ENCODE assay signal across 10 cellular contexts in the genomic region with DNA sequence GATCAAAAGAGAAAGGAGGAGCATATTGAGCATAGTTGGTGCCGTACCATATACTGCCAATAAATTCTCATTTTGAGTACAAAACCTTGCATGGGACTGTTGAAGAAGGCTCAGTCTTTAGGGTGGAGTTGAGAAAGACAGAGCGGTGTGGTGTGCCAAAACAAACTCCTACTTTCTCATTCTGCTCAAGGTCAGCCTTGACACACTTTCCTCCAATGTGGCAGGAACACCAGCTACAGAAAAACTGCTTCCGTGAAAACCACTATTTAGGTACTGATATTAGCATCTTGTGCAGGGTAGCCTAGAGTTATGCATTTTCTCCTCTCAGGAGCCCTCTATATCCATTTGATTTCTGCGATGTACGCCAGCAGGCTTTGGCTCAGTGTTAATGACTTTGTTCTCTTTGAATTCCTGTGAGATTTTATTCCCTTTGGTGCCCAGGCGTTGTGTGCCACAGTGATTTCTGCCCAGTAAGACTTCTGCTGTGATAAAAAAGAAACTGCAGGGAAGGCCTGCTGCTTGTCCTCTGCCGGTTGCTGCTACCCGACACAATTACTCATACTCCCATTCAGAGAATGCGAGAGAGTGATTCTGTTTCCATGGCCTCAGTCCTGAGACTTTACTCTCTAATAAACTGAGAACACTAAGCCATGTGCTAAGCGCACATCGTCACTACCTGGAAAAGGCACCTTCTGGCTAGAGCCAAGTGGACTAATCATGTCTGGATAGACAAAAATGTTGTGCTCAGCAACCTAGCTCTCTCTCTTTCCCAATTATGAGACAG.
A peak's percentile ranks its signal among the peaks of the same experiment; 100 is the strongest.
DNase-seq lines count a peak whose midpoint lies in the region; ATAC-seq and TF ChIP-seq lines count a peak whose summit lies in the region.
"Had no signal": no experiment of that assay in that cellular context is flagged by ENCODE, and none has a peak within 500 bp of the region (broad histone marks: within the 10 kb centered on the region; RNA-seq: fewer than 3 reads in every experiment).

No MANE protein-coding gene starts in this region.

- H3K27ac Mint-ChIP-seq in natural killer cell (peak overlapping the region; percentile 88 to 91), type B pancreatic cell (peak overlapping the region; percentile 24)
- H3K27ac Mint-ChIP-seq: activated naive CD8-positive, alpha-beta T cell treated with anti-CD3 and anti-CD28 coated beads, Interleukin-2, amount 10 ng/mL, durations not matched to agents 7 days and 5 days had no signal

- H3K4me3 Mint-ChIP-seq in activated T-cell treated with anti-CD3 and anti-CD28 coated beads, Interleukin-2, amount 50 U/mL, for 4 hours, result peak overlapping the region; percentile 40
- peak overlapping the region; percentile 78 for H3K4me3 Mint-ChIP-seq in natural killer cell
- H3K4me3 Mint-ChIP-seq in type B pancreatic cell, result no peak overlapping the region
- H3K4me3 Mint-ChIP-seq: activated naive CD8-positive, alpha-beta T cell treated with anti-CD3 and anti-CD28 coated beads, Interleukin-2, amount 10 ng/mL, durations not matched to agents 7 days and 5 days had no signal

- peaks cover 1% of the 10 kb centered on the region for H3K9me3 Mint-ChIP-seq in activated T-cell treated with anti-CD3 and anti-CD28 coated beads, Interleukin-2, amount 50 U/mL, for 4 hours
- H3K9me3 Mint-ChIP-seq in natural killer cell, result peaks cover 0 to 2% of the 10 kb centered on the region in 2 donors
- H3K9me3 Mint-ChIP-seq in type B pancreatic cell, result peaks cover 6% of the 10 kb centered on the region
- H3K9me3 Mint-ChIP-seq: activated naive CD8-positive, alpha-beta T cell treated with anti-CD3 and anti-CD28 coated beads, Interleukin-2, amount 10 ng/mL, durations not matched to agents 7 days and 5 days had no signal

- H3K4me1 Mint-ChIP-seq in activated T-cell treated with anti-CD3 and anti-CD28 coated beads, Interleukin-2, amount 50 U/mL, for 4 hours (ENCODE audit: low read depth), result peaks cover 35% of the 10 kb centered on the region
- peaks cover 69 to 77% of the 10 kb centered on the region in 2 donors for H3K4me1 Mint-ChIP-seq in natural killer cell
- peaks cover 10% of the 10 kb centered on the region for H3K4me1 Mint-ChIP-seq in type B pancreatic cell (ENCODE audit: unreplicated experiment)

- peaks cover 3% of the 10 kb centered on the region for H3K36me3 Mint-ChIP-seq in activated T-cell treated with anti-CD3 and anti-CD28 coated beads, Interleukin-2, amount 50 U/mL, for 4 hours (ENCODE audit: insufficient read depth)
- H3K36me3 Mint-ChIP-seq in natural killer cell, result peaks cover 7% of the 10 kb centered on the region
- no peaks in the 10 kb centered on the region for H3K36me3 Mint-ChIP-seq in type B pancreatic cell
- H3K36me3 Mint-ChIP-seq: activated naive CD8-positive, alpha-beta T cell treated with anti-CD3 and anti-CD28 coated beads, Interleukin-2, amount 10 ng/mL, durations not matched to agents 7 days and 5 days had no signal

- H3K27me3 Mint-ChIP-seq in activated T-cell treated with anti-CD3 and anti-CD28 coated beads, Interleukin-2, amount 50 U/mL, for 4 hours (ENCODE audit: low read depth), result no peaks in the 10 kb centered on the region
- H3K27me3 Mint-ChIP-seq in natural killer cell (ENCODE audit: low read depth in 2 of 2) (no peaks in the 10 kb centered on the region), type B pancreatic cell (no peaks in the 10 kb centered on the region)
- H3K27me3 Mint-ChIP-seq: activated naive CD8-positive, alpha-beta T cell treated with anti-CD3 and anti-CD28 coated beads, Interleukin-2, amount 10 ng/mL, durations not matched to agents 7 days and 5 days had no signal

- intact Hi-C loops in natural killer cell (cut with micrococcal nuclease), result loop anchor here (2.0 to 5.0 kb wide), 3 partner anchors 33 to 77 kb away; no protein-coding TSS in a partner anchor

- ATAC-seq in activated T-cell treated with anti-CD3 and anti-CD28 coated beads, Interleukin-2, amount 50 U/mL, for 4 hours, result no peak
- peak; percentile 40 to 56 (median 40) for ATAC-seq in natural killer cell
- ATAC-seq in HG02973 (IDR thresholded peaks at IDR 0.05; ENCODE audit: unreplicated experiment), result no peak
- no peak for ATAC-seq in GM21447 (IDR thresholded peaks at IDR 0.05; ENCODE audit: unreplicated experiment)

- no peak for DNase-seq in activated T-cell treated with anti-CD3 and anti-CD28 coated beads, Interleukin-2, amount 50 U/mL, for 4 hours
- DNase-seq in activated T-cell treated with anti-CD3 and anti-CD28 coated beads for 4 hours (no peak), dermis blood vessel endothelial cell (peak; percentile 10), natural killer cell (no peak), type B pancreatic cell (ENCODE audit: extremely low spot score, unreplicated experiment) (no peak), SW480 (ENCODE audit: low spot score) (no peak)
- DNase-seq: activated naive CD8-positive, alpha-beta T cell treated with anti-CD3 and anti-CD28 coated beads, Interleukin-2, amount 10 ng/mL, durations not matched to agents 7 days and 5 days; mesendoderm had no signal

- no peak for TF ChIP-seq CTCF in natural killer cell (IDR thresholded peaks at IDR 0.05)
- no peak for TF ChIP-seq CTCF in type B pancreatic cell (conservative IDR thresholded peaks at IDR 0.05)

Comparison
In these comparisons a context has a peak if more than half of its experiments do, and no peak if none do; other contexts are left out.
1. ATAC-seq: peak in natural killer cell (3 of 3); none in activated T-cell treated with anti-CD3 and anti-CD28 coated beads, Interleukin-2, amount 50 U/mL, for 4 hours (0 of 2), HG02973 (single experiment) and GM21447 (single experiment).